ENCODE assay signal across 11 cellular contexts in genomic region chr4:147137280-147137679, GRCh38.
"Had no signal": no experiment of that assay in that cellular context is flagged by ENCODE, and none has a peak within 500 bp of the region (broad histone marks: within the 10 kb centered on the region; RNA-seq: fewer than 3 reads in every experiment).

No MANE protein-coding gene starts in this region.

- ATAC-seq: activated naive CD4-positive, alpha-beta T cell treated with anti-CD3 and anti-CD28 coated beads, Interleukin-2, amount 50 U/mL, for 72 hours; foreskin keratinocyte; left lobe of liver; pancreas; SK-N-SH treated with all-trans-retinoic acid at 6 μM for 48 hours had no signal

- DNase-seq: activated CD4-positive, alpha-beta T cell treated with anti-CD3 and anti-CD28 coated beads, Interleukin-2, amount 50 U/mL, for 48 hours; activated effector memory CD4-positive, alpha-beta T cell treated with anti-CD3 and anti-CD28 coated beads, Interleukin-2, amount 50 U/mL, for 16 hours; cortex of kidney; effector CD8-positive, alpha-beta T cell; foreskin keratinocyte; pancreas; SHP77 treated with DMSO at 0.1 percent for 48 hours; stimulated activated CD4-positive, alpha-beta T cell treated with anti-CD3 and anti-CD28 coated beads, Interleukin-15, amount 100 ng/mL, for 24 hours had no signal

- H3K4me1 ChIP-seq: foreskin keratinocyte, pancreas had no signal

- H3K27me3 ChIP-seq: pancreas had no signal

- H3K9me3 ChIP-seq: pancreas had no signal

- H3K27ac ChIP-seq: foreskin keratinocyte, pancreas had no signal

- H3K4me3 ChIP-seq: pancreas had no signal

- H3K36me3 ChIP-seq: pancreas had no signal
